In the genomic region with DNA sequence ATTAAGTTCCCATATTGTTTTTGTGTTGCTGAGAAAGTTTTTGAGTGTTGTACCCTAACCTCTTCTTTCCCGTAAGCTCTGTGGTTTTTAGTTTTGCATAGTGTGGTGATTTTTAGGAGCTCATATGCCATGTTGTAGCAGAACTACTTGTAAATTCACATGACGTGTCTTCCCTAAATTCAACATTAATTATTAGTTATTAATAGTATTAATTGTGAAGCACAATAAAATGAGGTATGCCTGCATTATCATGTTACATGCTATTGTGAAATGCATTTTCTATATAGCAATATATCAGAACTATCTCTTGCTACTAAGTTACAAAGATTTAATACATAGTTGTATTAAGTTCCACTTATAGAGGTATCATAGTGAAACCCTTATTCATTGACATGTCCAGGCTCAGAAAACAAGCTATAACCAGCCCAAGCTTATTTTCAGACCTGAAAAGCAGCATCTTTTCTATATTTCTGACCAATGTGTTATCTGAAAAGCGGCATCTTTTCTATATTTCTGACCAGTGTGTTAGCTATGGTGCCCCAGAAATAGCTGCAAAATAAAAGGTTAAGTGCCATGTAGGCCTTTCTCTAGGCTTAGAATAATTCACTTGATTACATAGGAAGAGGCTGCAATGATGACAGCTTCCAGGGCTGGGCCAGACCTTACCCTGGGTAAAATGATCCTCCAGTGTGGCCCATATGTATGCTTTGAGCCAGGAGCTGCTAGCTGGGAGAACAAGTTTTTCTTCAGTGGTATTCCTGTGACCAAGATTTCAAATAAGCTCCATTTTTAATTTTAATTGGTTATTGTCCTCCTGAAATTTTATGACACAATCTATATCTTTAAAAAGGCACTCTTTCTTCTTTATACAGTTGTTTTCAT, we compare ENCODE assay signal across 20 cellular contexts. TPM values are rescaled to one million over a fixed set of nuclear protein-coding genes. Genes with fewer than 3 reads are reported as not detected.
DNase-seq lines count a peak whose midpoint lies in the region; ATAC-seq and TF ChIP-seq lines count a peak whose summit lies in the region.
"Had no signal": no experiment of that assay in that cellular context is flagged by ENCODE, and none has a peak within 500 bp of the region (broad histone marks: within the 10 kb centered on the region; RNA-seq: fewer than 3 reads in every experiment).

No MANE protein-coding gene starts in this region.

- H3K36me3 ChIP-seq in left ventricle myocardium inferior: peaks cover 2% of the 10 kb centered on the region
- H3K36me3 ChIP-seq in muscle layer of duodenum (ENCODE audit: control insufficient read depth in 1 of 2, insufficient read depth in 2 of 2, low read length in 2 of 2): no peaks in the 10 kb centered on the region
- H3K36me3 ChIP-seq in aorta (ENCODE audit: control insufficient read depth in 1 of 2, insufficient read depth in 2 of 2, low read length in 1 of 2): no peaks in the 10 kb centered on the region
- H3K36me3 ChIP-seq: neutrophil had no signal

- no peaks in the 10 kb centered on the region for H3K27me3 ChIP-seq in left ventricle myocardium inferior (ENCODE audit: low read depth)
- no peaks in the 10 kb centered on the region for H3K27me3 ChIP-seq in muscle layer of duodenum (ENCODE audit: low read depth, low read length)
- no peaks in the 10 kb centered on the region for H3K27me3 ChIP-seq in aorta (ENCODE audit: control insufficient read depth in 1 of 2, insufficient read depth in 2 of 2, low read length in 1 of 2)

- peak overlapping the region; percentile 99 for H3K27ac ChIP-seq in left ventricle myocardium inferior (replicated peaks)
- H3K27ac ChIP-seq in coronary artery: peak overlapping the region; percentile 63 to 72
- H3K27ac ChIP-seq in muscle layer of duodenum (ENCODE audit: low read length): peak overlapping the region; percentile 10
- peak overlapping the region; percentile 19 to 32 for H3K27ac ChIP-seq in aorta (ENCODE audit: low read depth in 1 of 2, low read length in 2 of 2)
- H3K27ac ChIP-seq: neutrophil had no signal

- intact Hi-C loops in left ventricle myocardium inferior (cut with micrococcal nuclease) (no loop called here), Right ventricle myocardium inferior (cut with DNase I) (no loop called here), aorta (cut with DNase I) (no loop called here)

- H3K4me1 ChIP-seq in left ventricle myocardium inferior (peaks cover 100% of the 10 kb centered on the region), muscle layer of duodenum (ENCODE audit: control insufficient read depth in 1 of 2, insufficient read depth in 2 of 2, low read length in 2 of 2) (peaks cover 5 to 15% of the 10 kb centered on the region in 2 donors), aorta (ENCODE audit: control insufficient read depth in 1 of 2, insufficient read depth in 2 of 2, low read length in 2 of 2) (peaks cover 5 to 20% of the 10 kb centered on the region in 2 donors)

- WGBS in aorta, 2 donors: 61 to 71% methylated on average over 3 of the region's 3 CpGs

- TF ChIP-seq CTCF in left ventricle myocardium inferior (IDR thresholded peaks at IDR 0.05; ENCODE audit: borderline replicate concordance) (no peak), coronary artery (IDR thresholded peaks at IDR 0.05) (no peak)

- no peak for DNase-seq in left ventricle myocardium inferior
- DNase-seq in Right ventricle myocardium inferior (ENCODE audit: missing footprints): no peak
- DNase-seq in coronary artery (ENCODE audit: low spot score): no peak
- no peak for DNase-seq in aorta
- DNase-seq in NCI-H146 treated with DMSO at 0.1 percent for 48 hours (lab: John Stamatoyannopoulos, UW; ENCODE audit: unreplicated experiment): no peak
- DNase-seq in stimulated activated naive CD4-positive, alpha-beta T cell (lab: John Stamatoyannopoulos, UW): no peak
- no peak for DNase-seq in NOMO-1 treated with DMSO at 0.1 percent for 48 hours (lab: John Stamatoyannopoulos, UW; ENCODE audit: unreplicated experiment)
- DNase-seq: activated CD4-positive, alpha-beta T cell treated with anti-CD3 and anti-CD28 coated beads, Interleukin-2, amount 50 U/mL, for 4 hours; activated naive CD4-positive, alpha-beta T cell treated with anti-CD3 and anti-CD28 coated beads for 36 hours; activated T-cell treated with anti-CD3 and anti-CD28 coated beads for 4 hours; CD8-positive, alpha-beta memory T cell; foreskin fibroblast; KG1; NCI-H1048; NCI-H2081; NCI-H774; retina had no signal

- H3K9me3 ChIP-seq in left ventricle myocardium inferior (replicated peaks): no peaks in the 10 kb centered on the region
- no peaks in the 10 kb centered on the region for H3K9me3 ChIP-seq in muscle layer of duodenum (ENCODE audit: control insufficient read depth in 1 of 2, low read length in 2 of 2)
- H3K9me3 ChIP-seq in aorta (ENCODE audit: control insufficient read depth, low read length): no peaks in the 10 kb centered on the region
- H3K9me3 ChIP-seq: neutrophil had no signal

- H3K4me3 ChIP-seq in left ventricle myocardium inferior (peak overlapping the region; percentile 11), coronary artery (no peak overlapping the region), muscle layer of duodenum (ENCODE audit: low read depth in 1 of 2, low read length in 2 of 2) (no peak overlapping the region), aorta (ENCODE audit: low read length in 2 of 2) (no peak overlapping the region)

- ATAC-seq in Right ventricle myocardium inferior (no peak), aorta (ENCODE audit: low FRiP score) (no peak)
- ATAC-seq: stimulated activated effector memory CD8-positive, alpha-beta T cell treated with anti-CD3 and anti-CD28 coated beads, Interleukin-12 subunit alpha, Interleukin-12 subunit beta, amount 100 ng/mL, for 72 hours had no signal

RNA-seq across cellular contexts. Expression of a gene that starts 21.6 kb away (rescaled TPM):
- total RNA-seq in left ventricle myocardium inferior (205 TPM), Right ventricle myocardium inferior (205 TPM), aorta (100 to 1,000 TPM; 414 to 954 TPM)
- polyA plus RNA-seq in aorta: 100 to 1,000 TPM; 213 to 392 TPM

Comparison
In these comparisons a context has a peak if more than half of its experiments do, and no peak if none do; other contexts are left out.
1. H3K27ac ChIP-seq: peak in every context shown above with its lines; median percentile 99 in left ventricle myocardium inferior; 68 in coronary artery; 26 in aorta; 10 in muscle layer of duodenum.